1 cellular context compared by ENCODE assay signal in the genomic region with DNA sequence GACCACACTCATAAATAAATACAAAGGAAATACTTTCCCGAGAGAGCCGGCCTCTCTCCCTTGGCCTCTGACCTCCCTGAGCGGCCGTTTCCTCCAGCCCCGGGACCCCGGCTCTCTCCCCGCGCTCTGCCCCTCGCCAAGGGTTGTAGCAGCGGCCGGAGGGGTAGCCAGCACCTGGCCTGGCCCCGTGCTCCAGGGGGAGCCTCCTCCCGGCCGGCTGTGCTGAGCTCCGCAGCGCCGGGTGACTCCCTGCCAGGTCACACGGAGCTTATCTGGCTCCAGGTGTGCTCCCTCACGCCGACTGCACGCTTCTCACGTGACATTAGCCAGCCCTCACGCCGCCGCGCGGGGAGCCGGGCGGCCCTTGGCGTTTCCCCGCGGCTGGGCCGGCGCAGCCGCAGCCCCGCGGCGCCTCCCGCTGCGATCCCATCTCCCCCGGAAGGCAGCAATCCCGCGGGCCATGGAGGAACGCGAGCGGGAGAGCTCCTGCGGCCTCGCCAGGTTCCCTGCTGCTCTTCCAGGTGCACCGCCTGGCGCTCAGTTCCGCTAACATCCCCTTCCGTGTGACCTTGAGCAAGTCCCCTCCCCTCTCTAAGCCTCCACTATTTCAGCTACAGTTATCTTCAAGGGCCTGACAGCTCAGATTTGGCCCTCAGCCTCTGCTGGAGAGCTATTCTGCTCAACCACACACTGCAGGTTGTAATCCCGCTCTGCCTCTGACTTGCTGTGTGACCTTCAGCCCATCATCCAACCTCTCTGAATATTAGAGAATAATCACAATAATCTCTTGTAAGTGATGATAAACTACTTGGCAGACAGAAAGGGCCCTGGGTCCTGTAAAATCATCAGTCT.
TF ChIP-seq lines count a peak whose summit lies in the region.

No MANE protein-coding gene starts in this region.

TF ChIP-seq in WTC11, 78 proteins besides CTCF, POLR2A, EP300 and RAD21 (continued from another document):
- TF ChIP-seq, protein P1, sequence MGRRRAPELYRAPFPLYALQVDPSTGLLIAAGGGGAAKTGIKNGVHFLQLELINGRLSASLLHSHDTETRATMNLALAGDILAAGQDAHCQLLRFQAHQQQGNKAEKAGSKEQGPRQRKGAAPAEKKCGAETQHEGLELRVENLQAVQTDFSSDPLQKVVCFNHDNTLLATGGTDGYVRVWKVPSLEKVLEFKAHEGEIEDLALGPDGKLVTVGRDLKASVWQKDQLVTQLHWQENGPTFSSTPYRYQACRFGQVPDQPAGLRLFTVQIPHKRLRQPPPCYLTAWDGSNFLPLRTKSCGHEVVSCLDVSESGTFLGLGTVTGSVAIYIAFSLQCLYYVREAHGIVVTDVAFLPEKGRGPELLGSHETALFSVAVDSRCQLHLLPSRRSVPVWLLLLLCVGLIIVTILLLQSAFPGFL (CRISPR knock-in tag; IDR thresholded peaks at IDR 0.05; ENCODE audit: borderline replicate concordance): no peak
- TF ChIP-seq ZNF416 (CRISPR knock-in tag; IDR thresholded peaks at IDR 0.05) (no peak), NFE2L1 (CRISPR knock-in tag; IDR thresholded peaks at IDR 0.05) (no peak)
